Comparison of ENCODE assay signal across 8 cellular contexts in genomic region chr2:34677119-34677531, GRCh38.
DNase-seq lines count a peak whose midpoint lies in the region; ATAC-seq and TF ChIP-seq lines count a peak whose summit lies in the region.
"Not testable (repeated sequence)": the region's sequence is repeated elsewhere in the genome, so short reads cannot be mapped to it uniquely, and the experiment has no call there.

No MANE protein-coding gene starts in this region.

- not testable (repeated sequence) for H3K36me3 ChIP-seq in duodenal mucosa (ENCODE audit: control insufficient read depth in 1 of 2, insufficient read depth in 2 of 2, low read length in 2 of 2)

- not testable (repeated sequence) for H3K4me1 ChIP-seq in duodenal mucosa (ENCODE audit: control insufficient read depth in 1 of 2, insufficient read depth in 2 of 2, low read length in 2 of 2)

- H3K36me3 Mint-ChIP-seq in neural crest cell (ENCODE audit: low read depth) = not testable (repeated sequence)

- H3K9me3 Mint-ChIP-seq in neural crest cell = not testable (repeated sequence)

- H3K27me3 ChIP-seq in duodenal mucosa (ENCODE audit: control insufficient read depth in 1 of 2, insufficient read depth in 2 of 2, low read length in 2 of 2) = not testable (repeated sequence)

- H3K27me3 Mint-ChIP-seq in neural crest cell (ENCODE audit: low read depth) = not testable (repeated sequence)

- H3K4me1 Mint-ChIP-seq in neural crest cell = not testable (repeated sequence)

- ATAC-seq in GM18870 (IDR thresholded peaks at IDR 0.05; ENCODE audit: unreplicated experiment) = peak; percentile 58
- ATAC-seq in GM21381 (IDR thresholded peaks at IDR 0.05; ENCODE audit: unreplicated experiment) = peak; percentile 61
- ATAC-seq in HG02798 (IDR thresholded peaks at IDR 0.05; ENCODE audit: poor library complexity, unreplicated experiment) = peak; percentile 56
- peak; percentile 62 for ATAC-seq in HG03354 (IDR thresholded peaks at IDR 0.05; ENCODE audit: poor library complexity, severe bottlenecking, unreplicated experiment)

- H3K4me3 ChIP-seq in GM12865 (ENCODE audit: low read depth, low read length); duodenal mucosa (ENCODE audit: low read depth in 1 of 2, low read length in 2 of 2): not testable (repeated sequence)

- H3K9me3 ChIP-seq in duodenal mucosa (ENCODE audit: control insufficient read depth in 1 of 2, low read length in 2 of 2) = not testable (repeated sequence)

- H3K27ac ChIP-seq in duodenal mucosa (ENCODE audit: low read depth, low read length) = peak overlapping the region; percentile 6

- peak; percentile 11 for DNase-seq in GM12865 (ENCODE audit: low read depth)
- peak; percentile 13 for DNase-seq in left kidney (ENCODE audit: low read depth, low spot score)
- not testable (repeated sequence) for DNase-seq in neural crest cell (ENCODE audit: low read depth, low spot score)

- H3K9ac ChIP-seq in duodenal mucosa (ENCODE audit: low read depth in 1 of 2, low read length in 2 of 2) = not testable (repeated sequence)

- not testable (repeated sequence) for TF ChIP-seq CTCF in GM12865 (IDR thresholded peaks at IDR 0.05; ENCODE audit: insufficient read depth, low read depth, low read length, missing control alignments); neural crest cell (conservative IDR thresholded peaks at IDR 0.05)

- H3K4me3 Mint-ChIP-seq in neural crest cell = not testable (repeated sequence)

- peak overlapping the region; percentile 82 for H3K27ac Mint-ChIP-seq in neural crest cell (ENCODE audit: unreplicated experiment)
